1 cellular context compared by ENCODE assay signal in genomic region chr11:123474994-123475393, GRCh38.
TF ChIP-seq lines count a peak whose summit lies in the region.

No MANE protein-coding gene starts in this region.

TF ChIP-seq in WTC11, 78 proteins besides CTCF, POLR2A, EP300 and RAD21 (continued from another document):
- TF ChIP-seq AFF4 (CRISPR knock-in tag; IDR thresholded peaks at IDR 0.05; ENCODE audit: borderline replicate concordance) = no peak
- TF ChIP-seq E2F1 (CRISPR knock-in tag; IDR thresholded peaks at IDR 0.05) = no peak
- TF ChIP-seq FOXP4 (CRISPR knock-in tag; IDR thresholded peaks at IDR 0.05) = no peak
- no peak for TF ChIP-seq JUN (CRISPR knock-in tag; IDR thresholded peaks at IDR 0.05)
- no peak for TF ChIP-seq ARID4B (CRISPR knock-in tag; IDR thresholded peaks at IDR 0.05; ENCODE audit: borderline replicate concordance)
- TF ChIP-seq ZNF425 (CRISPR knock-in tag; conservative IDR thresholded peaks at IDR 0.05) = no peak
- TF ChIP-seq TCF7 (CRISPR knock-in tag; IDR thresholded peaks at IDR 0.05; ENCODE audit: low read depth) = no peak
- no peak for TF ChIP-seq GABPB1 (CRISPR knock-in tag; IDR thresholded peaks at IDR 0.05)
